ENCODE assay signal across 8 cellular contexts in genomic region chr15:26082069-26082832, GRCh38.
DNase-seq lines count a peak whose midpoint lies in the region; FAIRE-seq and TF ChIP-seq lines count a peak whose summit lies in the region.

No MANE protein-coding gene starts in this region.

- peak overlapping the region; percentile 83 for H3K4me3 Mint-ChIP-seq in activated naive CD4-positive, alpha-beta T cell treated with anti-CD3 and anti-CD28 coated beads for 36 hours
- H3K4me3 Mint-ChIP-seq in neural progenitor cell = peak overlapping the region; percentile 87

- H3K4me1 ChIP-seq in SJSA1 (replicated peaks) = peaks cover 11% of the 10 kb centered on the region
- H3K4me1 ChIP-seq in neural progenitor cell = peaks cover 23% of the 10 kb centered on the region
- H3K4me1 ChIP-seq in stomach = peaks cover 0 to 15% (median 11%) of the 10 kb centered on the region in 4 donors

- peak; percentile 77 for FAIRE-seq in frontal cortex (lab: Jason Lieb, UNC)

- TF ChIP-seq CTCF in neural progenitor cell (IDR thresholded peaks at IDR 0.05) (peak; percentile 21), stomach (IDR thresholded peaks at IDR 0.05) (peak in 1 of 7 experiments; percentile 9)

- no peaks in the 10 kb centered on the region for H3K9me3 Mint-ChIP-seq in activated naive CD4-positive, alpha-beta T cell treated with anti-CD3 and anti-CD28 coated beads for 36 hours
- H3K9me3 Mint-ChIP-seq in neural progenitor cell = peaks cover 7% of the 10 kb centered on the region

- WGBS in stomach, 5 donors = 0 to 1% (median 1%) methylated on average over 34 to 44 of the region's 44 CpGs

- intact Hi-C loops in activated naive CD4-positive, alpha-beta T cell treated with anti-CD3 and anti-CD28 coated beads for 36 hours (cut with micrococcal nuclease) = loop anchor here (1.0 to 5.0 kb wide), 7 partner anchors 9 to 1127 kb away; partner anchors contain the start of genes SNRPN, SNURF and UBE3A
- intact Hi-C loops in stomach (cut with DNase I; ENCODE audit: low total_unique reads) = no loop called here

- no peak overlapping the region for H3K9ac ChIP-seq in neural progenitor cell

- no peaks in the 10 kb centered on the region for H4K20me1 ChIP-seq in neural progenitor cell (ENCODE audit: low read depth)

- H3K9me3 ChIP-seq in MG63 (no peaks in the 10 kb centered on the region), SJSA1 (replicated peaks) (no peaks in the 10 kb centered on the region), neural progenitor cell (ENCODE audit: low read depth) (no peaks in the 10 kb centered on the region), stomach (no peaks in the 10 kb centered on the region)

- peak overlapping the region; percentile 83 for H3K4me2 ChIP-seq in neural progenitor cell

- H3K4me3 ChIP-seq in MG63 = peak overlapping the region; percentile 75
- H3K4me3 ChIP-seq in SJSA1 = peak overlapping the region; percentile 65
- peak overlapping the region; percentile 57 for H3K4me3 ChIP-seq in neural progenitor cell
- peak overlapping the region; percentile 68 to 83 (median 76) for H3K4me3 ChIP-seq in stomach

- H3K36me3 ChIP-seq in MG63 (no peaks in the 10 kb centered on the region), SJSA1 (no peaks in the 10 kb centered on the region), neural progenitor cell (no peaks in the 10 kb centered on the region), stomach (no peaks in the 10 kb centered on the region)

- H3F3A ChIP-seq in neural progenitor cell (ENCODE audit: low read depth) = peaks cover 6% of the 10 kb centered on the region

- peak overlapping the region; percentile 85 for H2AFZ ChIP-seq in neural progenitor cell (replicated peaks)

- H3K27ac Mint-ChIP-seq in activated naive CD4-positive, alpha-beta T cell treated with anti-CD3 and anti-CD28 coated beads for 36 hours = peak overlapping the region; percentile 92
- peak overlapping the region; percentile 99 for H3K27ac Mint-ChIP-seq in neural progenitor cell

- H3K27me3 Mint-ChIP-seq in activated naive CD4-positive, alpha-beta T cell treated with anti-CD3 and anti-CD28 coated beads for 36 hours (ENCODE audit: low read depth) = peaks cover 2% of the 10 kb centered on the region
- peaks cover 26% of the 10 kb centered on the region for H3K27me3 Mint-ChIP-seq in neural progenitor cell (ENCODE audit: insufficient read depth, low read depth)

- H3K27ac ChIP-seq in SJSA1 (peak overlapping the region; percentile 56), neural progenitor cell (peak overlapping the region; percentile 60), stomach (peak overlapping the region; percentile 90 to 95 (median 92))

- H3K27me3 ChIP-seq in MG63 (no peaks in the 10 kb centered on the region), SJSA1 (replicated peaks) (no peaks in the 10 kb centered on the region), neural progenitor cell (no peaks in the 10 kb centered on the region), stomach (no peaks in the 10 kb centered on the region)

- no peak for TF ChIP-seq EP300 in stomach (IDR thresholded peaks at IDR 0.05)

- peaks cover 3% of the 10 kb centered on the region for H3K36me3 Mint-ChIP-seq in activated naive CD4-positive, alpha-beta T cell treated with anti-CD3 and anti-CD28 coated beads for 36 hours (ENCODE audit: low read depth)
- peaks cover 2% of the 10 kb centered on the region for H3K36me3 Mint-ChIP-seq in neural progenitor cell

- H3K4me1 Mint-ChIP-seq in activated naive CD4-positive, alpha-beta T cell treated with anti-CD3 and anti-CD28 coated beads for 36 hours (ENCODE audit: low read depth) = peaks cover 29% of the 10 kb centered on the region
- H3K4me1 Mint-ChIP-seq in neural progenitor cell = peaks cover 27% of the 10 kb centered on the region

- DNase-seq in EH (ENCODE audit: low read depth) (peak; percentile 96), H4 (ENCODE audit: low spot score) (peak; percentile 96), MG63 (peak; percentile 93), SJSA1 (ENCODE audit: low read depth in 1 of 2, low spot score in 2 of 2) (peak; percentile 98 to 99), frontal cortex (ENCODE audit: low spot score in 2 of 2) (peak; percentile 76 to 89), neural progenitor cell (ENCODE audit: low spot score) (peak; percentile 98), stomach (peak; percentile 96)
- DNase-seq in activated naive CD4-positive, alpha-beta T cell treated with anti-CD3 and anti-CD28 coated beads for 36 hours = peak; percentile 96

- CTCF ChIA-PET in activated naive CD4-positive, alpha-beta T cell treated with anti-CD3 and anti-CD28 coated beads for 36 hours (lab: Charles Lee) = no interaction called here

- H3K79me2 ChIP-seq in neural progenitor cell (ENCODE audit: low read depth) = no peaks in the 10 kb centered on the region

- peak in 1 of 4 donors; percentile 77 for TF ChIP-seq POLR2A in stomach (IDR thresholded peaks at IDR 0.05)

Comparison
In these comparisons a context has a peak if more than half of its experiments do, and no peak if none do; other contexts are left out.
1. Peak in every context shown above with its lines: DNase-seq, H3K4me3 ChIP-seq and H3K27ac ChIP-seq.